11 cellular contexts compared by ENCODE assay signal in the genomic region with DNA sequence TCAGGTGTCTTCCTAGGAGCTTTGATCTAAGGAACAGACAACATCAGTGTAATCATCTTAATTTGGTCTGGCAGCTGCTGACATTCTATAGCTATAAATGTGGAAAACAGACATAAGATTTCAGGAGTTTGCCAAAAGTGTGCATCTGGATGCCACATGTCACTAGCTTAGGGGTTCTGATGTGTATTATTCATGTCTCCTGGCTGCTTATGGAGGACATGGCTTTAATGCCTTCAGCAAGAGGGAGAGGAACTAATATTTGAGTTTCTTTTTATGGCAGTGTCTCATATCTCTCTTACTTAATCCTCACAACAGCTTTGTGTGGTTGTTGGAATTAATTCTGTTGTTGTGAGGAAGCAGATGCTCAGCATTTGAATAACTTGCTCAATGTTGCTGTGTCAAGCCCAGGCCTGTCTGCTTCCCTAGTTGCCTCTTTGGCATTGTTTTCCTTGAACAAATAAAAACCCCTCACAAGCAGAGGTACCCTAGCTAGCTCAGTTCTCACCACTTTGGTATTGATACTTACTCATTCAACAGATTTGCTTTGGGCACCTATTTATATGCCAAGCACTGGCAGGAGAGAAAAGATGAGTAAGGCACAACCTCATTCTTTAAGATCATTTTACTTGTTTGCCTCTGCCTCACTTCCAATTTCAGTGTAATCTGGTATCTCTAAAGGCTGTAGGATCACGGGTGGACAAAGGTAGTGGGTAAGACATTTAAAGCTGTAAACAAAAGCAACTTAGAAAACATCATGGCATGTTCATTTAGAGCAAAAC. TPM values are rescaled to one million over a fixed set of nuclear protein-coding genes. Genes with fewer than 3 reads are reported as not detected.
DNase-seq lines count a peak whose midpoint lies in the region; ATAC-seq and TF ChIP-seq lines count a peak whose summit lies in the region.
"Had no signal": no experiment of that assay in that cellular context is flagged by ENCODE, and none has a peak within 500 bp of the region (broad histone marks: within the 10 kb centered on the region; RNA-seq: fewer than 3 reads in every experiment).

No MANE protein-coding gene starts in this region.

- no peak for TF ChIP-seq EP300 in esophagus muscularis mucosa (IDR thresholded peaks at IDR 0.05)

- H3K27me3 ChIP-seq in esophagus muscularis mucosa = no peaks in the 10 kb centered on the region
- H3K27me3 ChIP-seq: SJCRH30 had no signal

- no peaks in the 10 kb centered on the region for H3K9me3 ChIP-seq in esophagus muscularis mucosa
- H3K9me3 ChIP-seq: SJCRH30 had no signal

- no peak overlapping the region for H3K27ac ChIP-seq in esophagus muscularis mucosa (replicated peaks in 1 of 4)
- H3K27ac ChIP-seq: SJCRH30 had no signal

- no peaks in the 10 kb centered on the region for H3K36me3 ChIP-seq in esophagus muscularis mucosa
- H3K36me3 ChIP-seq: SJCRH30 had no signal

- intact Hi-C loops in esophagus muscularis mucosa (cut with DNase I) = no loop called here

- TF ChIP-seq CTCF in esophagus muscularis mucosa (IDR thresholded peaks at IDR 0.05) = no peak

- ATAC-seq in GM18498 (IDR thresholded peaks at IDR 0.05; ENCODE audit: unreplicated experiment) (no peak), GM18870 (IDR thresholded peaks at IDR 0.05; ENCODE audit: unreplicated experiment) (no peak)

- 65% methylated on average over 1 of the region's 1 CpG for WGBS in esophagus muscularis mucosa

- no peaks in the 10 kb centered on the region for H3K4me1 ChIP-seq in esophagus muscularis mucosa
- H3K4me1 ChIP-seq: SJCRH30 had no signal

- peak; percentile 48 for DNase-seq in DMS153 (lab: John Stamatoyannopoulos, UW)
- DNase-seq in NCI-H1436 treated with DMSO at 0.1 percent for 48 hours (lab: John Stamatoyannopoulos, UW) = peak; percentile 38
- DNase-seq in SK-N-DZ (ENCODE audit: low spot score) = peak; percentile 57
- peak; percentile 76 for DNase-seq in iris pigment epithelial cell (ENCODE audit: low read depth)
- DNase-seq in activated effector memory CD4-positive, alpha-beta T cell treated with Interleukin-2 at 50 U/mL for 16 hours = no peak
- DNase-seq in esophagus muscularis mucosa (ENCODE audit: extremely low spot score) = no peak
- DNase-seq: activated T-cell treated with anti-CD3 and anti-CD28 coated beads, Interleukin-2, amount 50 U/mL, for 1 hour; effector CD8-positive, alpha-beta T cell had no signal

- no peak for TF ChIP-seq POLR2A in esophagus muscularis mucosa (IDR thresholded peaks at IDR 0.05; ENCODE audit: low read depth)

- H3K4me3 ChIP-seq in esophagus muscularis mucosa = no peak overlapping the region
- H3K4me3 ChIP-seq: SJCRH30 had no signal

RNA-seq across cellular contexts. Expression of a gene that starts 39.8 kb away (rescaled TPM):
- 0.41 TPM in 1 of 2 replicates, not detected in the other for polyA plus RNA-seq in SK-N-DZ (2014; cell fraction: cytosol; rRNA removed)
- 0.52 and 1.5 TPM in 2 replicates for polyA plus RNA-seq in SK-N-DZ (2014; cell fraction: nucleus; rRNA removed)
- total RNA-seq in esophagus muscularis mucosa = 10 to 100 TPM in 3 of 4 donors, 1 to 10 TPM in 1; 7.6 to 19.5 (median 12.1) TPM

RNA-seq across cellular contexts. Expression of a gene that starts 48.2 kb away (rescaled TPM):
- 238 and 256 TPM in 2 replicates for polyA plus RNA-seq in SK-N-DZ (2014; cell fraction: cytosol; rRNA removed)
- 89.8 and 120 TPM in 2 replicates for polyA plus RNA-seq in SK-N-DZ (2014; cell fraction: nucleus; rRNA removed)
- 100 to 1,000 TPM; 243 to 594 (median 299) TPM for total RNA-seq in esophagus muscularis mucosa

Comparison
In these comparisons a context has a peak if more than half of its experiments do, and no peak if none do; other contexts are left out.
1. DNase-seq: peak in DMS153 (single experiment), NCI-H1436 treated with DMSO at 0.1 percent for 48 hours (single experiment), SK-N-DZ (single experiment) and iris pigment epithelial cell (single experiment); none in activated effector memory CD4-positive, alpha-beta T cell treated with Interleukin-2 at 50 U/mL for 16 hours (single experiment) and esophagus muscularis mucosa (single experiment).